Comparison of ENCODE assay signal across 8 cellular contexts in genomic region chr14:52043690-52044089, GRCh38. TPM values are rescaled to one million over a fixed set of nuclear protein-coding genes. Genes with fewer than 3 reads are reported as not detected.
DNase-seq lines count a peak whose midpoint lies in the region; ATAC-seq, FAIRE-seq and TF ChIP-seq lines count a peak whose summit lies in the region.

No MANE protein-coding gene starts in this region.

- H3K27me3 Mint-ChIP-seq in mesothelial cell of epicardium (ENCODE audit: low read depth) = no peaks in the 10 kb centered on the region

- TF ChIP-seq POLR2A in K562 (conservative IDR thresholded peaks at IDR 0.05) (no peak), lower leg skin (IDR thresholded peaks at IDR 0.05) (no peak)

- TF ChIP-seq CTCF in A673 (conservative IDR thresholded peaks at IDR 0.05; ENCODE audit: low read depth, low read length) = peak; percentile 52
- no peak for TF ChIP-seq CTCF in GM13976 (IDR thresholded peaks at IDR 0.05; ENCODE audit: borderline replicate concordance, control extremely low read depth, extremely low read depth, insufficient read depth, missing control alignments)
- peak; percentile 29 to 56 (median 32); a peak in 4 of 6 replicates for TF ChIP-seq CTCF in K562 (IDR thresholded peaks at IDR 0.05 in 2 of 3, conservative IDR thresholded peaks at IDR 0.05 in 1 of 3; ENCODE audit: insufficient read depth in 2 of 3, low read depth in 1 of 3, low read length in 3 of 3)
- peak; percentile 85 for TF ChIP-seq CTCF in mesothelial cell of epicardium (IDR thresholded peaks at IDR 0.05; ENCODE audit: unreplicated experiment)
- no peak for TF ChIP-seq CTCF in lower leg skin (IDR thresholded peaks at IDR 0.05)

- FAIRE-seq in K562 (lab: Jason Lieb, UNC) = no peak

- WGBS in K562 (ENCODE audit: insufficient coverage, low coverage, missing lambda C conversion rate) = 6% methylated on average over 3 of the region's 5 CpGs
- 57 to 63% methylated on average over 5 of the region's 5 CpGs for WGBS in lower leg skin, 2 donors

- H3K9me1 ChIP-seq in K562 (ENCODE audit: control insufficient read depth, insufficient read depth, low read length) = no peaks in the 10 kb centered on the region

- no peak overlapping the region for H3K4me2 ChIP-seq in K562 (ENCODE audit: insufficient read depth, low read length)

- no peaks in the 10 kb centered on the region for H4K20me1 ChIP-seq in K562 (replicated peaks; ENCODE audit: control insufficient read depth, insufficient read depth, low read length)

- no peak for DNase-seq in A673 (ENCODE audit: low spot score)
- peak; percentile 40 for DNase-seq in GM13976 (ENCODE audit: low spot score)
- peak; percentile 21 for DNase-seq in RPMI8226
- peak; percentile 6 to 30 (median 26) for DNase-seq in K562 (ENCODE audit: extremely low read depth in 1 of 4, low spot score in 3 of 4)
- DNase-seq in mesothelial cell of epicardium (ENCODE audit: low spot score in 2 of 2, unreplicated experiment in 2 of 2) = peak in 1 of 2 experiments; percentile 49
- no peak for DNase-seq in lower leg skin (ENCODE audit: low spot score in 2 of 2)
- no peak for DNase-seq in NCI-H2227 (lab: John Stamatoyannopoulos, UW; ENCODE audit: unreplicated experiment)

- H3K9ac ChIP-seq in K562 (ENCODE audit: insufficient read depth in 1 of 2, low read depth in 2 of 2, low read length in 2 of 2) = no peak overlapping the region

- no peak for TF ChIP-seq EP300 in K562 (IDR thresholded peaks at IDR 0.05; ENCODE audit: low read length)

- ATAC-seq in K562 (peak; percentile 80), GM21515 (IDR thresholded peaks at IDR 0.05; ENCODE audit: unreplicated experiment) (no peak)

- H3K4me1 ChIP-seq in A673 (ENCODE audit: insufficient read depth, low read length, poor library complexity, severe bottlenecking) (peaks cover 27% of the 10 kb centered on the region), K562 (replicated peaks in 1 of 2; ENCODE audit: control insufficient read depth in 2 of 2, insufficient read depth in 2 of 2, low read length in 2 of 2) (no peaks in the 10 kb centered on the region)

- no peak for TF ChIP-seq RAD21 in K562 (CRISPR knock-in tag; conservative IDR thresholded peaks at IDR 0.05 in 1 of 2, IDR thresholded peaks at IDR 0.05 in 1 of 2)

- no peaks in the 10 kb centered on the region for H3K9me3 Mint-ChIP-seq in mesothelial cell of epicardium

- no peak overlapping the region for H2AFZ ChIP-seq in K562 (ENCODE audit: low read depth, low read length)

- no peak overlapping the region for H3K4me3 Mint-ChIP-seq in mesothelial cell of epicardium

- H3K79me2 ChIP-seq in K562 (ENCODE audit: control insufficient read depth, insufficient read depth, low read length) = no peaks in the 10 kb centered on the region

- no peaks in the 10 kb centered on the region for H3K27me3 ChIP-seq in A673 (replicated peaks; ENCODE audit: insufficient read depth, low read depth, low read length, poor library complexity)
- peaks cover 9 to 15% of the 10 kb centered on the region in 2 experiments; a peak in 4 of 5 replicates for H3K27me3 ChIP-seq in K562 (ENCODE audit: control insufficient read depth in 2 of 2, insufficient read depth in 2 of 2, low read length in 2 of 2)

- no peaks in the 10 kb centered on the region for H3K36me3 Mint-ChIP-seq in mesothelial cell of epicardium

- peaks cover 24% of the 10 kb centered on the region for H3K4me1 Mint-ChIP-seq in mesothelial cell of epicardium

- CTCF ChIA-PET in A673 (lab: Charles Lee) (interaction anchor here (0.9 to 1.2 kb wide), 2 partner anchors 11 to 27 kb away, joined by 4 to 7 read pairs; no protein-coding TSS in a partner anchor), K562 (lab: Yijun Ruan, JAX; ENCODE audit: low intra/inter-chr PET ratio) (no interaction called here)

- H3K27ac ChIP-seq in A673 (ENCODE audit: low read depth, low read length, poor library complexity, severe bottlenecking) (no peak overlapping the region), K562 (ENCODE audit: extremely low read depth, low read depth, low read length) (no peak overlapping the region)

- no peak overlapping the region for H3K27ac Mint-ChIP-seq in mesothelial cell of epicardium

- H3K36me3 ChIP-seq in A673 (ENCODE audit: insufficient read depth, low read length, poor library complexity, severe bottlenecking) = peaks cover 9% of the 10 kb centered on the region
- no peaks in the 10 kb centered on the region for H3K36me3 ChIP-seq in K562 (ENCODE audit: control insufficient read depth, insufficient read depth, low read length)

- intact Hi-C loops in A673 (cut with micrococcal nuclease; ENCODE audit: unreplicated experiment) = no loop called here
- intact Hi-C loops in K562 (cut with micrococcal nuclease) = no loop called here
- intact Hi-C loops in lower leg skin (cut with DNase I; ENCODE audit: low total_unique reads) = no loop called here

- H3K4me3 ChIP-seq in A673 (ENCODE audit: low read depth, low read length, poor library complexity, severe bottlenecking) = no peak overlapping the region
- no peak overlapping the region for H3K4me3 ChIP-seq in K562
- H3K4me3 ChIP-seq in lower leg skin (ENCODE audit: low read depth, poor library complexity, severe bottlenecking) = no peak overlapping the region

- no TSS peak for BruUV-seq in A673 (replicated peaks; lab: Mats Ljungman, UMichigan)
- no TSS peak for BruUV-seq in K562 (replicated peaks; lab: Mats Ljungman, UMichigan)

- H3K9me3 ChIP-seq in A673 (ENCODE audit: low read depth, low read length, poor library complexity, severe bottlenecking) = no peaks in the 10 kb centered on the region
- no peaks in the 10 kb centered on the region for H3K9me3 ChIP-seq in K562 (replicated peaks; ENCODE audit: control insufficient read depth, insufficient read depth, low read depth, low read length)

- in situ Hi-C loops in GM13976 (cut with MboI; ENCODE audit: low sequenced_read_pairs, unreplicated experiment) (no loop called here), K562 (cut with MboI) (no loop called here)

- POLR2A ChIA-PET in A673 (lab: Charles Lee; ENCODE audit: low non-redundant PET) (no interaction called here), K562 (lab: Yijun Ruan, JAX) (interaction anchor here (1.1 kb wide), 1 partner anchor 15 kb away, joined by 3 read pairs; no protein-coding TSS in a partner anchor)

TF ChIP-seq in K562, 482 proteins besides CTCF, POLR2A, EP300 and RAD21 (continues in another document):
- TF ChIP-seq HMG20A (CRISPR knock-in tag; conservative IDR thresholded peaks at IDR 0.05) = no peak
- TF ChIP-seq TARDBP (IDR thresholded peaks at IDR 0.05) = no peak
- TF ChIP-seq SRSF1 (IDR thresholded peaks at IDR 0.05; ENCODE audit: low read depth, low read length) = no peak

RNA-seq across cellular contexts. Expression of gene NID2, which starts 25.2 kb away (rescaled TPM):
- total RNA-seq in A673 (2021) (12.6 and 20.3 TPM in 2 replicates), K562 (2014; rRNA removed) (not detected in 2 replicates), K562 (2014; rRNA removed; fragmentation: Illumina TruSeq; extraction: Trizol) (0.22 and 0.45 TPM in 2 replicates), K562 (2015; rRNA removed; fragmentation: Illumina TruSeq; extraction: Trizol) (0.11 TPM in 1 of 2 replicates, not detected in the other), K562 (2021) (0.09 and 0.22 TPM in 2 replicates), mesothelial cell of epicardium (103 to 124 TPM (median 120 TPM) in 3 replicates), lower leg skin (1 to 10 TPM in 2 of 4 donors, under 1 TPM in 2; 0.17 to 3.0 (median 1.1) TPM)
- 0.62 and 2.0 TPM in 2 replicates for total RNA-seq in K562 (2011; cell fraction: chromatin; rRNA removed; ENCODE audit: low replicate concordance)
- 0.13 TPM in 1 of 2 replicates, not detected in the other for total RNA-seq in K562 (2011; cell fraction: nucleolus; rRNA removed)
- total RNA-seq in K562 (2011; cell fraction: nucleoplasm; rRNA removed) = 0.69 TPM in 1 of 2 replicates, not detected in the other
- polyA plus RNA-seq in K562 (2011; rRNA removed) (0.04 TPM in 1 of 2 replicates, not detected in the other), K562 (2014; fragmentation: Illumina TruSeq; extraction: Trizol) (0.45 TPM in 1 of 2 replicates, not detected in the other), K562 (2014; fragmentation: Nextera tagmentation; extraction: Ambion mirVana) (under 1 TPM; 0.10 to 0.29 TPM), K562 (2014; rRNA removed) (not detected in 2 replicates)
- 0.07 TPM in 1 of 2 replicates, not detected in the other for polyA plus RNA-seq in K562 (2011; cell fraction: cytosol; rRNA removed)
- 0.17 and 0.30 TPM in 2 replicates for polyA plus RNA-seq in K562 (2011; cell fraction: nucleus; rRNA removed)
- 0.29 TPM in 1 of 2 replicates, not detected in the other for polyA plus RNA-seq in K562 (2012)
- not detected in 2 replicates for polyA minus RNA-seq in K562 (2011; rRNA and poly(A)+ RNA removed)
- not detected in 2 replicates for polyA minus RNA-seq in K562 (2011; cell fraction: cytosol; rRNA and poly(A)+ RNA removed)
- 0.27 TPM in 1 of 2 replicates, not detected in the other for polyA minus RNA-seq in K562 (2011; cell fraction: nucleus; rRNA and poly(A)+ RNA removed)

RNA-seq across cellular contexts. Expression of gene RTRAF, which starts 54.3 kb away (rescaled TPM):
- total RNA-seq in A673 (2021) = 258 and 267 TPM in 2 replicates
- 19.3 and 32.5 TPM in 2 replicates for total RNA-seq in K562 (2011; cell fraction: chromatin; rRNA removed; ENCODE audit: low replicate concordance)
- 15.8 and 19.7 TPM in 2 replicates for total RNA-seq in K562 (2011; cell fraction: nucleolus; rRNA removed)
- total RNA-seq in K562 (2011; cell fraction: nucleoplasm; rRNA removed) = 16.1 and 31.2 TPM in 2 replicates
- 127 and 155 TPM in 2 replicates for total RNA-seq in K562 (2014; rRNA removed)
- total RNA-seq in K562 (2014; rRNA removed; fragmentation: Illumina TruSeq; extraction: Trizol) = 172 and 188 TPM in 2 replicates
- total RNA-seq in K562 (2015; rRNA removed; fragmentation: Illumina TruSeq; extraction: Trizol) = 185 and 204 TPM in 2 replicates
- total RNA-seq in K562 (2021) = 130 and 145 TPM in 2 replicates
- polyA plus RNA-seq in K562 (2011; rRNA removed) = 172 and 204 TPM in 2 replicates
- 14.3 and 47.4 TPM in 2 replicates for polyA plus RNA-seq in K562 (2011; cell fraction: cytosol; rRNA removed)
- 45.0 and 62.5 TPM in 2 replicates for polyA plus RNA-seq in K562 (2011; cell fraction: nucleus; rRNA removed)
- polyA plus RNA-seq in K562 (2012) = 158 and 174 TPM in 2 replicates
- polyA plus RNA-seq in K562 (2014; fragmentation: Illumina TruSeq; extraction: Trizol) = 179 and 233 TPM in 2 replicates
- 100 to 1,000 TPM; 140 to 150 TPM for polyA plus RNA-seq in K562 (2014; fragmentation: Nextera tagmentation; extraction: Ambion mirVana)
- polyA plus RNA-seq in K562 (2014; rRNA removed) = 126 and 182 TPM in 2 replicates
- 119 and 128 TPM in 2 replicates for polyA minus RNA-seq in K562 (2011; rRNA and poly(A)+ RNA removed)
- polyA minus RNA-seq in K562 (2011; cell fraction: cytosol; rRNA and poly(A)+ RNA removed) = 105 and 114 TPM in 2 replicates
- polyA minus RNA-seq in K562 (2011; cell fraction: nucleus; rRNA and poly(A)+ RNA removed) = 20.6 and 34.2 TPM in 2 replicates
- total RNA-seq in mesothelial cell of epicardium = 183 to 197 TPM (median 193 TPM) in 3 replicates
- 10 to 100 TPM; 32.5 to 48.0 (median 40.6) TPM for total RNA-seq in lower leg skin

Comparison
In these comparisons a context has a peak if more than half of its experiments do, and no peak if none do; other contexts are left out.
1. DNase-seq: peak in GM13976 (single experiment), RPMI8226 (single experiment) and K562 (4 of 4); none in A673 (single experiment), lower leg skin (0 of 2) and NCI-H2227 (single experiment).
2. CTCF ChIP-seq: peak in A673 (single experiment), K562 (3 of 3) and mesothelial cell of epicardium (single experiment); none in GM13976 (single experiment) and lower leg skin (0 of 3).